Comparison of ENCODE assay signal across 11 cellular contexts in genomic region chr1:8398086-8398485, GRCh38.
DNase-seq lines count a peak whose midpoint lies in the region; ATAC-seq, FAIRE-seq and TF ChIP-seq lines count a peak whose summit lies in the region.
"Had no signal": no experiment of that assay in that cellular context is flagged by ENCODE, and none has a peak within 500 bp of the region (broad histone marks: within the 10 kb centered on the region; RNA-seq: fewer than 3 reads in every experiment).

No MANE protein-coding gene starts in this region.

- H3K9me3 ChIP-seq in gastroesophageal sphincter = no peaks in the 10 kb centered on the region
- no peaks in the 10 kb centered on the region for H3K9me3 ChIP-seq in subcutaneous abdominal adipose tissue (ENCODE audit: control insufficient read depth in 5 of 5, low read length in 5 of 5)

- no peak for ATAC-seq in activated CD8-positive, alpha-beta memory T cell treated with anti-CD3 and anti-CD28 coated beads, Interleukin-2, amount 10 ng/mL, durations not matched to agents 7 days and 5 days
- ATAC-seq in gastroesophageal sphincter (no peak), HG02763 (IDR thresholded peaks at IDR 0.05; ENCODE audit: unreplicated experiment) (no peak)

- H3K4me3 Mint-ChIP-seq in activated CD8-positive, alpha-beta memory T cell treated with anti-CD3 and anti-CD28 coated beads, Interleukin-2, amount 10 ng/mL, durations not matched to agents 7 days and 5 days = no peak overlapping the region
- H3K4me3 Mint-ChIP-seq in activated CD4-positive, alpha-beta memory T cell treated with anti-CD3 and anti-CD28 coated beads for 36 hours = no peak overlapping the region

- peak overlapping the region; percentile 83 to 97 (median 88) for H3K27ac ChIP-seq in gastroesophageal sphincter
- H3K27ac ChIP-seq in subcutaneous abdominal adipose tissue (ENCODE audit: low read depth, low read length) = peak overlapping the region; percentile 91

- H3K9ac ChIP-seq in subcutaneous abdominal adipose tissue (ENCODE audit: low read length in 5 of 5) = peak overlapping the region in 1 of 5 donors; percentile 60

- no peak for TF ChIP-seq EP300 in gastroesophageal sphincter (IDR thresholded peaks at IDR 0.05)

- H3K4me3 ChIP-seq in gastroesophageal sphincter (no peak overlapping the region), subcutaneous abdominal adipose tissue (ENCODE audit: low read depth in 1 of 5, low read length in 5 of 5) (peak overlapping the region in 1 of 5 donors; percentile 4)

- TF ChIP-seq CTCF in gastroesophageal sphincter (IDR thresholded peaks at IDR 0.05) (no peak), D721Med (IDR thresholded peaks at IDR 0.05; ENCODE audit: insufficient read depth, missing control alignments) (no peak)

- H3K36me3 ChIP-seq in gastroesophageal sphincter (peaks cover 0 to 15% of the 10 kb centered on the region in 2 donors), subcutaneous abdominal adipose tissue (ENCODE audit: control insufficient read depth in 5 of 5, insufficient read depth in 5 of 5, low read length in 5 of 5) (peaks cover 4 to 24% (median 9%) of the 10 kb centered on the region in 5 donors)

- no peaks in the 10 kb centered on the region for H3K27me3 Mint-ChIP-seq in activated CD8-positive, alpha-beta memory T cell treated with anti-CD3 and anti-CD28 coated beads, Interleukin-2, amount 10 ng/mL, durations not matched to agents 7 days and 5 days
- H3K27me3 Mint-ChIP-seq in activated CD4-positive, alpha-beta memory T cell treated with anti-CD3 and anti-CD28 coated beads for 36 hours = no peaks in the 10 kb centered on the region

- peaks cover 30 to 84% (median 35%) of the 10 kb centered on the region in 3 donors for H3K4me1 ChIP-seq in gastroesophageal sphincter
- H3K4me1 ChIP-seq in subcutaneous abdominal adipose tissue (ENCODE audit: control insufficient read depth in 5 of 5, insufficient read depth in 5 of 5, low read length in 5 of 5) = peaks cover 16 to 41% (median 38%) of the 10 kb centered on the region in 5 donors

- intact Hi-C loops in activated CD4-positive, alpha-beta memory T cell treated with anti-CD3 and anti-CD28 coated beads for 36 hours (cut with micrococcal nuclease) = loop anchor here (5.0 to 10.0 kb wide), 4 partner anchors 264 to 477 kb away; partner anchors contain the start of gene ENO1

- peaks cover 48% of the 10 kb centered on the region for H3K4me1 Mint-ChIP-seq in activated CD8-positive, alpha-beta memory T cell treated with anti-CD3 and anti-CD28 coated beads, Interleukin-2, amount 10 ng/mL, durations not matched to agents 7 days and 5 days
- H3K4me1 Mint-ChIP-seq in activated CD4-positive, alpha-beta memory T cell treated with anti-CD3 and anti-CD28 coated beads for 36 hours (ENCODE audit: low read depth) = peaks cover 61% of the 10 kb centered on the region

- FAIRE-seq in D721Med (lab: Jason Lieb, UNC) = no peak

- H3K27ac Mint-ChIP-seq in activated CD8-positive, alpha-beta memory T cell treated with anti-CD3 and anti-CD28 coated beads, Interleukin-2, amount 10 ng/mL, durations not matched to agents 7 days and 5 days = peak overlapping the region; percentile 73
- peak overlapping the region; percentile 70 for H3K27ac Mint-ChIP-seq in activated CD4-positive, alpha-beta memory T cell treated with anti-CD3 and anti-CD28 coated beads for 36 hours

- peaks cover 23% of the 10 kb centered on the region for H3K36me3 Mint-ChIP-seq in activated CD8-positive, alpha-beta memory T cell treated with anti-CD3 and anti-CD28 coated beads, Interleukin-2, amount 10 ng/mL, durations not matched to agents 7 days and 5 days
- H3K36me3 Mint-ChIP-seq in activated CD4-positive, alpha-beta memory T cell treated with anti-CD3 and anti-CD28 coated beads for 36 hours = peaks cover 14% of the 10 kb centered on the region

- WGBS in gastroesophageal sphincter (ENCODE audit: low coverage in 1 of 2), 2 donors = 93% methylated on average over 2 of the region's 2 CpGs; no CpG with 5 or more reads in 1 of the 2 donors

- POLR2A ChIA-PET in activated CD4-positive, alpha-beta memory T cell treated with anti-CD3 and anti-CD28 coated beads for 36 hours (lab: Charles Lee) = interaction anchor here (1.4 kb wide), 1 partner anchor 127 kb away, joined by 5 read pairs; no protein-coding TSS in a partner anchor

- H3K27me3 ChIP-seq in gastroesophageal sphincter = no peaks in the 10 kb centered on the region
- H3K27me3 ChIP-seq in subcutaneous abdominal adipose tissue (ENCODE audit: control insufficient read depth in 5 of 5, insufficient read depth in 4 of 5, low read length in 5 of 5) = no peaks in the 10 kb centered on the region

- CTCF ChIA-PET in activated CD8-positive, alpha-beta memory T cell treated with anti-CD3 and anti-CD28 coated beads, Interleukin-2, amount 10 ng/mL, durations not matched to agents 7 days and 5 days (lab: Charles Lee) = interaction anchor here (1.9 kb wide), 1 partner anchor 33 kb away, joined by 4 read pairs; no protein-coding TSS in a partner anchor
- CTCF ChIA-PET in activated CD4-positive, alpha-beta memory T cell treated with anti-CD3 and anti-CD28 coated beads for 36 hours (lab: Charles Lee) = interaction anchor here (0.6 to 6.1 kb wide), 4 partner anchors 10 to 322 kb away, joined by 3 to 28 read pairs (median 7); no protein-coding TSS in a partner anchor

- DNase-seq in activated CD8-positive, alpha-beta memory T cell treated with anti-CD3 and anti-CD28 coated beads, Interleukin-2, amount 10 ng/mL, durations not matched to agents 7 days and 5 days = no peak
- no peak for DNase-seq in activated CD8-positive, alpha-beta memory T cell treated with anti-CD3 and anti-CD28 coated beads for 24 hours
- DNase-seq in activated CD4-positive, alpha-beta memory T cell treated with anti-CD3 and anti-CD28 coated beads for 36 hours = no peak
- DNase-seq in SKM-1 treated with dmso at 0.1 percent for 144 hours (lab: John Stamatoyannopoulos, UW; ENCODE audit: unreplicated experiment) (no peak), D721Med (ENCODE audit: insufficient read length, low spot score) (no peak)
- DNase-seq: amniotic stem cell, NCI-H2171, T1000 had no signal

- H3K9me3 Mint-ChIP-seq in activated CD8-positive, alpha-beta memory T cell treated with anti-CD3 and anti-CD28 coated beads, Interleukin-2, amount 10 ng/mL, durations not matched to agents 7 days and 5 days (ENCODE audit: low read depth) = no peaks in the 10 kb centered on the region
- H3K9me3 Mint-ChIP-seq in activated CD4-positive, alpha-beta memory T cell treated with anti-CD3 and anti-CD28 coated beads for 36 hours = no peaks in the 10 kb centered on the region

- no peak for TF ChIP-seq POLR2A in gastroesophageal sphincter (IDR thresholded peaks at IDR 0.05)
